Comparison of ENCODE assay signal across 16 cellular contexts in genomic region chr5:111313017-111313724, GRCh38.
DNase-seq lines count a peak whose midpoint lies in the region; ATAC-seq, FAIRE-seq and TF ChIP-seq lines count a peak whose summit lies in the region.
"Had no signal": no experiment of that assay in that cellular context is flagged by ENCODE, and none has a peak within 500 bp of the region (broad histone marks: within the 10 kb centered on the region; RNA-seq: fewer than 3 reads in every experiment).

No MANE protein-coding gene starts in this region.

- FAIRE-seq in urothelium cell line (lab: Jason Lieb, UNC), result peak; percentile 13

- no peaks in the 10 kb centered on the region for H3K9me3 Mint-ChIP-seq in activated naive CD4-positive, alpha-beta T cell treated with anti-CD3 and anti-CD28 coated beads, Interleukin-2, amount 50 U/mL, for 24 hours
- no peaks in the 10 kb centered on the region for H3K9me3 Mint-ChIP-seq in activated T-helper 2 cell treated with anti-CD3 and anti-CD28 coated beads, Interferon-gamma antibody, Interleukin-2, Interleukin-4, amounts not matched to agents 10 μg/mL and 5 μg/mL and 100 μg/mL, durations not matched to agents 14 hours and 24 hours and 36 hours
- H3K9me3 Mint-ChIP-seq in GM23338, result no peaks in the 10 kb centered on the region

- H3K36me3 Mint-ChIP-seq in activated naive CD4-positive, alpha-beta T cell treated with anti-CD3 and anti-CD28 coated beads, Interleukin-2, amount 50 U/mL, for 24 hours, result peaks cover 8% of the 10 kb centered on the region
- H3K36me3 Mint-ChIP-seq in activated T-helper 2 cell treated with anti-CD3 and anti-CD28 coated beads, Interferon-gamma antibody, Interleukin-2, Interleukin-4, amounts not matched to agents 10 μg/mL and 5 μg/mL and 100 μg/mL, durations not matched to agents 14 hours and 24 hours and 36 hours (ENCODE audit: low read depth), result peaks cover 18% of the 10 kb centered on the region
- H3K36me3 Mint-ChIP-seq in GM23338 (ENCODE audit: low read depth), result no peaks in the 10 kb centered on the region

- H3K27me3 Mint-ChIP-seq in activated naive CD4-positive, alpha-beta T cell treated with anti-CD3 and anti-CD28 coated beads, Interleukin-2, amount 50 U/mL, for 24 hours, result no peaks in the 10 kb centered on the region
- H3K27me3 Mint-ChIP-seq in activated T-helper 2 cell treated with anti-CD3 and anti-CD28 coated beads, Interferon-gamma antibody, Interleukin-2, Interleukin-4, amounts not matched to agents 10 μg/mL and 5 μg/mL and 100 μg/mL, durations not matched to agents 14 hours and 24 hours and 36 hours (ENCODE audit: low read depth), result no peaks in the 10 kb centered on the region
- no peaks in the 10 kb centered on the region for H3K27me3 Mint-ChIP-seq in GM23338 (ENCODE audit: insufficient read depth, low read depth, poor library complexity)

- H3K4me3 ChIP-seq in Peyer's patch (no peak overlapping the region), GM23338 (no peak overlapping the region)
- H3K4me3 ChIP-seq: esophagus muscularis mucosa, heart right ventricle, PC-9 had no signal

- no peaks in the 10 kb centered on the region for H3K79me2 ChIP-seq in GM23338 (replicated peaks; ENCODE audit: insufficient read depth)

- peak overlapping the region; percentile 52 for H3K4me3 Mint-ChIP-seq in activated naive CD4-positive, alpha-beta T cell treated with anti-CD3 and anti-CD28 coated beads, Interleukin-2, amount 50 U/mL, for 24 hours
- H3K4me3 Mint-ChIP-seq in activated T-helper 2 cell treated with anti-CD3 and anti-CD28 coated beads, Interferon-gamma antibody, Interleukin-2, Interleukin-4, amounts not matched to agents 10 μg/mL and 5 μg/mL and 100 μg/mL, durations not matched to agents 14 hours and 24 hours and 36 hours (ENCODE audit: low read depth), result no peak overlapping the region
- H3K4me3 Mint-ChIP-seq in GM23338, result no peak overlapping the region

- H3K27me3 ChIP-seq in Peyer's patch, result no peaks in the 10 kb centered on the region
- H3K27me3 ChIP-seq in GM23338 (ENCODE audit: insufficient read depth), result no peaks in the 10 kb centered on the region
- H3K27me3 ChIP-seq: esophagus muscularis mucosa, heart right ventricle had no signal

- no peaks in the 10 kb centered on the region for H3F3A ChIP-seq in GM23338 (replicated peaks; ENCODE audit: low read depth)

- H3K9me3 ChIP-seq in Peyer's patch, result no peaks in the 10 kb centered on the region
- H3K9me3 ChIP-seq: esophagus muscularis mucosa, heart right ventricle had no signal

- H3K9me2 ChIP-seq in GM23338 (ENCODE audit: insufficient read depth), result no peaks in the 10 kb centered on the region

- no peak overlapping the region for H2AFZ ChIP-seq in GM23338
- H2AFZ ChIP-seq: PC-9 had no signal

- no peak for TF ChIP-seq CTCF in Peyer's patch (IDR thresholded peaks at IDR 0.05)
- TF ChIP-seq CTCF in GM23338 (conservative IDR thresholded peaks at IDR 0.05; ENCODE audit: low read depth in 2 of 2), result no peak

- no peak for TF ChIP-seq POLR2A in Peyer's patch (IDR thresholded peaks at IDR 0.05)

- DNase-seq in activated naive CD4-positive, alpha-beta T cell treated with Interleukin-2 at 50 U/mL for 16 hours, result no peak
- DNase-seq in activated T-helper 2 cell treated with anti-CD3 and anti-CD28 coated beads, Interferon-gamma antibody, Interleukin-2, Interleukin-4, amounts not matched to agents 10 μg/mL and 5 μg/mL and 100 μg/mL, durations not matched to agents 14 hours and 24 hours and 36 hours (ENCODE audit: low spot score), result no peak
- DNase-seq in urothelium cell line (ENCODE audit: low spot score) (no peak), C1 segment of cervical spinal cord (lab: John Stamatoyannopoulos, UW) (no peak), Peyer's patch (no peak), GM23338 (ENCODE audit: low spot score) (no peak)
- DNase-seq: dermis blood vessel endothelial cell, heart right ventricle, KBM-7, NCI-H1417, NCI-H446 treated with DMSO at 0.1 percent for 48 hours, PC-9 had no signal

- peak overlapping the region; percentile 88 for H3K27ac Mint-ChIP-seq in activated naive CD4-positive, alpha-beta T cell treated with anti-CD3 and anti-CD28 coated beads, Interleukin-2, amount 50 U/mL, for 24 hours
- peak overlapping the region; percentile 80 for H3K27ac Mint-ChIP-seq in activated T-helper 2 cell treated with anti-CD3 and anti-CD28 coated beads, Interferon-gamma antibody, Interleukin-2, Interleukin-4, amounts not matched to agents 10 μg/mL and 5 μg/mL and 100 μg/mL, durations not matched to agents 14 hours and 24 hours and 36 hours
- no peak overlapping the region for H3K27ac Mint-ChIP-seq in GM23338

- H4K20me1 ChIP-seq in GM23338 (replicated peaks; ENCODE audit: insufficient read depth), result no peaks in the 10 kb centered on the region

- no peak overlapping the region for H3K27ac ChIP-seq in Peyer's patch
- no peak overlapping the region for H3K27ac ChIP-seq in GM23338 (ENCODE audit: low read depth)
- H3K27ac ChIP-seq: esophagus muscularis mucosa, heart right ventricle, PC-9, VCaP had no signal

- peak; percentile 85 for ATAC-seq in HG02610 (IDR thresholded peaks at IDR 0.05; ENCODE audit: unreplicated experiment)
- no peak for ATAC-seq in GM23338
- ATAC-seq: heart right ventricle had no signal

- no peaks in the 10 kb centered on the region for H3K36me3 ChIP-seq in Peyer's patch
- no peaks in the 10 kb centered on the region for H3K36me3 ChIP-seq in GM23338 (ENCODE audit: insufficient read depth)
- H3K36me3 ChIP-seq: esophagus muscularis mucosa, heart right ventricle had no signal

- peaks cover 83% of the 10 kb centered on the region for H3K4me1 Mint-ChIP-seq in activated naive CD4-positive, alpha-beta T cell treated with anti-CD3 and anti-CD28 coated beads, Interleukin-2, amount 50 U/mL, for 24 hours
- H3K4me1 Mint-ChIP-seq in activated T-helper 2 cell treated with anti-CD3 and anti-CD28 coated beads, Interferon-gamma antibody, Interleukin-2, Interleukin-4, amounts not matched to agents 10 μg/mL and 5 μg/mL and 100 μg/mL, durations not matched to agents 14 hours and 24 hours and 36 hours (ENCODE audit: low read depth), result peaks cover 52% of the 10 kb centered on the region
- H3K4me1 Mint-ChIP-seq in GM23338, result peaks cover 12% of the 10 kb centered on the region

- H3K4me1 ChIP-seq in Peyer's patch (no peaks in the 10 kb centered on the region), GM23338 (ENCODE audit: insufficient read depth) (peaks cover 6% of the 10 kb centered on the region)
- H3K4me1 ChIP-seq: esophagus muscularis mucosa, heart right ventricle had no signal

- no peak overlapping the region for H3K4me2 ChIP-seq in GM23338
- H3K4me2 ChIP-seq: PC-9 had no signal

- intact Hi-C loops in activated T-helper 2 cell treated with anti-CD3 and anti-CD28 coated beads, Interferon-gamma antibody, Interleukin-2, Interleukin-4, amounts not matched to agents 10 μg/mL and 5 μg/mL and 100 μg/mL, durations not matched to agents 14 hours and 24 hours and 36 hours (cut with micrococcal nuclease), result loop anchor here (1.0 to 10.0 kb wide), 2 partner anchors 24 to 172 kb away; no protein-coding TSS in a partner anchor

TF ChIP-seq in GM23338, 12 proteins besides CTCF, POLR2A, EP300 and RAD21:
- TF ChIP-seq NANOG (IDR thresholded peaks at IDR 0.05; ENCODE audit: borderline replicate concordance) (no peak), EZH2phosphoT487 (IDR thresholded peaks at IDR 0.05; ENCODE audit: unreplicated experiment) (no peak)
